In the genomic region with DNA sequence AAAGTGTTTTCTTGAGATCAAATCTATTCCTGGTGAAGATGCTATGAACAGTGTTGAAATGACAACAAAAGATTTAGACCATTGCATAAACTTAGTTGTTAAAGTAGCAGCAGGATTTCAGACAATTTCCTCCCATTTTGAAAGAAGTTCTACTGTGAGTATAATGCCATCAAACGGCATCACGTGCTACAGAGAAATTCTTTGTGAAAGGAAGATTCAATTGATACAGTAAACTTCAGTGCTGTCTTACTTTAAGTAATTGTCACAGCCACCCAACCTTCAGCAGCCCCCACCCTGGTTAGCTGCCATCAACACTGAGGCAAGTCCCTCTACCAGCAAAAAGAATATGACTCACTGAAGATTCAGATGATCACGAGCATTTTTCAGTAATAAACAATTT, we compare ENCODE assay signal across 25 cellular contexts.
"Had no signal": no experiment of that assay in that cellular context is flagged by ENCODE, and none has a peak within 500 bp of the region (broad histone marks: within the 10 kb centered on the region; RNA-seq: fewer than 3 reads in every experiment).

No MANE protein-coding gene starts in this region.

- H3K4me1 Mint-ChIP-seq: activated T-helper 17 cell treated with anti-CD3 and anti-CD28 coated beads, Interleukin-2, amount 50 U/mL, for 72 hours; endodermal cell; naive B cell had no signal

- DNase-seq: activated CD4-positive, CD25-positive, alpha-beta regulatory T cell treated with anti-CD3 and anti-CD28 coated beads, Interleukin-2, amount 50 U/mL, for 72 hours; activated T-cell treated with anti-CD3 and anti-CD28 coated beads, Interleukin-2, amount 50 U/mL, for 24 hours; aorta; central memory CD4-positive, alpha-beta T cell; endodermal cell; foreskin keratinocyte; kidney glomerular epithelial cell; left lung; naive B cell; occipital lobe; posterior cingulate gyrus; stimulated activated CD4-positive, alpha-beta T cell treated with anti-CD3 and anti-CD28 coated beads, Interleukin-15, amount 100 ng/mL, for 24 hours; stimulated activated CD8-positive, alpha-beta memory T cell treated with anti-CD3 and anti-CD28 coated beads, Interleukin-4, amount 100 ng/mL, for 48 hours; stimulated activated naive B cell treated with anti-CD40 and anti-IgM and Interleukin-4, amounts not matched to agents 10 μg/mL and 1 μg/mL and 100 μg/mL, for 72 hours; T-cell; upper lobe of left lung had no signal

- H3K27me3 Mint-ChIP-seq: activated T-helper 17 cell treated with anti-CD3 and anti-CD28 coated beads, Interleukin-2, amount 50 U/mL, for 72 hours; naive B cell; stimulated activated naive B cell treated with anti-CD40 and anti-IgM and Interleukin-4, amounts not matched to agents 10 μg/mL and 1 μg/mL and 100 μg/mL, for 72 hours had no signal

- H3K4me3 ChIP-seq: coronary artery, left lung, lung, smooth muscle cell, thoracic aorta, upper lobe of left lung had no signal

- H3K27ac Mint-ChIP-seq: activated naive CD4-positive, alpha-beta T cell treated with anti-CD3 and anti-CD28 coated beads, Interleukin-2, amount 50 U/mL, for 72 hours; activated T-cell treated with anti-CD3 and anti-CD28 coated beads, Interleukin-2, amount 50 U/mL, for 24 hours; activated T-helper 17 cell treated with anti-CD3 and anti-CD28 coated beads, Interleukin-2, amount 50 U/mL, for 72 hours; endodermal cell; naive B cell; stimulated activated naive B cell treated with anti-CD40 and anti-IgM and Interleukin-4, amounts not matched to agents 10 μg/mL and 1 μg/mL and 100 μg/mL, for 72 hours; T-cell; T-helper 2 cell treated with Interferon-gamma antibody and Interleukin-4, amounts not matched to agents 5 μg/mL and 100 μg/mL, for 36 hours had no signal

- H3K27me3 ChIP-seq: foreskin keratinocyte, left lung, upper lobe of left lung had no signal

- H3K36me3 Mint-ChIP-seq: activated naive CD4-positive, alpha-beta T cell treated with anti-CD3 and anti-CD28 coated beads, Interleukin-2, amount 50 U/mL, for 72 hours; naive B cell; stimulated activated naive B cell treated with anti-CD40 and anti-IgM and Interleukin-4, amounts not matched to agents 10 μg/mL and 1 μg/mL and 100 μg/mL, for 72 hours; T-cell had no signal

- H3K9me3 Mint-ChIP-seq: activated naive CD4-positive, alpha-beta T cell treated with anti-CD3 and anti-CD28 coated beads, Interleukin-2, amount 50 U/mL, for 72 hours; activated T-cell treated with anti-CD3 and anti-CD28 coated beads, Interleukin-2, amount 50 U/mL, for 24 hours; activated T-helper 17 cell treated with anti-CD3 and anti-CD28 coated beads, Interleukin-2, amount 50 U/mL, for 72 hours; endodermal cell; naive B cell; stimulated activated naive B cell treated with anti-CD40 and anti-IgM and Interleukin-4, amounts not matched to agents 10 μg/mL and 1 μg/mL and 100 μg/mL, for 72 hours; T-cell; T-helper 2 cell treated with Interferon-gamma antibody and Interleukin-4, amounts not matched to agents 5 μg/mL and 100 μg/mL, for 36 hours had no signal

- H3K36me3 ChIP-seq: left lung, thoracic aorta, upper lobe of left lung had no signal

- H3K27ac ChIP-seq: coronary artery, epithelial cell of prostate, foreskin keratinocyte, left lung, thoracic aorta, upper lobe of left lung, VCaP had no signal

- H3K4me3 Mint-ChIP-seq: activated T-cell treated with anti-CD3 and anti-CD28 coated beads, Interleukin-2, amount 50 U/mL, for 24 hours; activated T-helper 17 cell treated with anti-CD3 and anti-CD28 coated beads, Interleukin-2, amount 50 U/mL, for 72 hours; endodermal cell; naive B cell; stimulated activated naive B cell treated with anti-CD40 and anti-IgM and Interleukin-4, amounts not matched to agents 10 μg/mL and 1 μg/mL and 100 μg/mL, for 72 hours; T-cell; T-helper 2 cell treated with Interferon-gamma antibody and Interleukin-4, amounts not matched to agents 5 μg/mL and 100 μg/mL, for 36 hours had no signal

- H3K4me1 ChIP-seq: left lung had no signal

- H3K9me3 ChIP-seq: left lung, thoracic aorta, upper lobe of left lung had no signal
